In the genomic region with DNA sequence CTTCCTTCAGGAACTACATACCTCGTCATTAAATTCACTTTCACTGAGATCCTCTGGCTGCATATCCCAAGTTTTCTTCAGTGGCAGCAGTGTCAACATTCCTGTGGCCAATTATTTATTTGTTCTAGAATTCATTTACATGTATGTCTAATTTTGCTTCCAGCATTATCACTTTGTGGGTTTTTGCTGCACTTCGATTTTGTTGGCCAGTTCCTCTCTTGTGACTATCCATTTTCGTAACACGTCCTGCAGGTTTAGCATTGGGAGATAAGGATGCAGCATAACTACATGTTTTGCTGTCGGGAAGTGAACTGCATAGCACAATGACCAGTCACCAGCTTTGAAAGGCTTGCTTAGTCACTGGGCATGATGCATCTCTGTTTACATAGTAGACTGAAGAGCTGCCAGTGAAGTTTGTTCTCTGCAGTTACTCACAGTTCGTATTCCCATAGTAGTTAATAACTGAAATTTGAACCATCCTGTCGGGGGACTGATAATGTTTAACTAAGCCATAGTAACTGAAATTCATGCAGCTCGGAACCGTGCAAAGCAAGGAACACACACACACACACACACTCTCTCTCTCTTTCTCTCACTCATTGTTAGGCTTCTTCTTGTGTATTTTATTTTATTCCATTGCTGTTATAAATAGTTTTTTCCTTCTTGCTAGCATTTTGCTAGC, we compare ENCODE assay signal across 8 cellular contexts. TPM values are rescaled to one million over a fixed set of nuclear protein-coding genes. Genes with fewer than 3 reads are reported as not detected.
DNase-seq lines count a peak whose midpoint lies in the region; ATAC-seq, FAIRE-seq and TF ChIP-seq lines count a peak whose summit lies in the region.

No MANE protein-coding gene starts in this region.

- H3K27me3 ChIP-seq in IMR-90 (ENCODE audit: control insufficient read depth, insufficient read depth, low read length) (no peaks in the 10 kb centered on the region), right atrium auricular region (no peaks in the 10 kb centered on the region)

- H4K8ac ChIP-seq in IMR-90 (ENCODE audit: low read depth in 2 of 2, low read length in 2 of 2) = peak overlapping the region in 1 of 2 experiments; percentile 78; a peak in 2 of 4 replicates

- peak overlapping the region; percentile 72; the same call in 1 of the 2 replicates for H3K18ac ChIP-seq in IMR-90 (ENCODE audit: low read depth, low read length)

- peak overlapping the region; percentile 33 for H3K56ac ChIP-seq in IMR-90 (ENCODE audit: extremely low read depth, insufficient read depth, low read length)

- TF ChIP-seq CTCF in IMR-90 (conservative IDR thresholded peaks at IDR 0.05; ENCODE audit: low read depth, low read length) (no peak), VCaP (conservative IDR thresholded peaks at IDR 0.05) (no peak), right atrium auricular region (IDR thresholded peaks at IDR 0.05) (no peak)

- peak overlapping the region; percentile 63; the same call in 1 of the 2 replicates for H2BK20ac ChIP-seq in IMR-90 (ENCODE audit: low read depth, low read length)

- H3K9me1 ChIP-seq in IMR-90 (ENCODE audit: insufficient read depth, low read length) = peaks cover 14% of the 10 kb centered on the region

- ATAC-seq in IMR-90 (ENCODE audit: low read depth) (peak; percentile 94), GM19467 (IDR thresholded peaks at IDR 0.05; ENCODE audit: unreplicated experiment) (no peak)

- no peak overlapping the region for H2AFZ ChIP-seq in IMR-90 (replicated peaks; ENCODE audit: low read length, poor library complexity)

- no peak for TF ChIP-seq POLR2A in IMR-90 (IDR thresholded peaks at IDR 0.05; ENCODE audit: low read depth, low read length)

- peaks cover 17 to 50% of the 10 kb centered on the region in 2 experiments for H3K79me1 ChIP-seq in IMR-90 (ENCODE audit: low read depth in 1 of 2, low read length in 2 of 2)

- H2AK5ac ChIP-seq in IMR-90 (ENCODE audit: low read depth, low read length) = no peak overlapping the region

- H3K4ac ChIP-seq in IMR-90 (ENCODE audit: low read depth, low read length) = peak overlapping the region; percentile 66; the same call in 1 of the 2 replicates

- dilution Hi-C loops in IMR-90 (cut with HindIII; ENCODE audit: low sequenced_read_pairs, unreplicated experiment) = no loop called here

- peak overlapping the region; percentile 90 for H2BK5ac ChIP-seq in IMR-90 (ENCODE audit: low read depth, low read length, poor library complexity, severe bottlenecking)

- H2AK9ac ChIP-seq in IMR-90 (replicated peaks; ENCODE audit: low read depth, low read length, poor library complexity) = no peak overlapping the region

- H3K27ac ChIP-seq in IMR-90 (ENCODE audit: insufficient read depth, low read length) (peak overlapping the region; percentile 95), VCaP (peak overlapping the region; percentile 73), right atrium auricular region (peak overlapping the region; percentile 46 to 76)

- POLR2A ChIA-PET in IMR-90 (lab: Charles Lee; ENCODE audit: unreplicated experiment) = no interaction called here

- peak overlapping the region; percentile 67; the same call in 1 of the 2 replicates for H3K4me2 ChIP-seq in IMR-90 (ENCODE audit: low read depth, low read length)

- no peak overlapping the region for H3K9ac ChIP-seq in IMR-90 (ENCODE audit: low read depth, low read length)

- H3K9me3 ChIP-seq in IMR-90 (ENCODE audit: control insufficient read depth, insufficient read depth, low read length) = peaks cover 3% of the 10 kb centered on the region; the same call in 1 of the 2 replicates
- H3K9me3 ChIP-seq in right atrium auricular region = no peaks in the 10 kb centered on the region

- peaks cover 14% of the 10 kb centered on the region for H3K4me1 ChIP-seq in IMR-90 (ENCODE audit: control insufficient read depth, insufficient read depth, low read length)
- H3K4me1 ChIP-seq in right atrium auricular region = peaks cover 0 to 19% of the 10 kb centered on the region in 2 donors

- no peak for TF ChIP-seq RAD21 in IMR-90 (IDR thresholded peaks at IDR 0.05; ENCODE audit: low read length)

- H2BK120ac ChIP-seq in IMR-90 (ENCODE audit: low read depth, low read length) = peak overlapping the region; percentile 81; the same call in 1 of the 2 replicates

- no TSS peak for BruUV-seq in IMR-90 (replicated peaks; lab: Mats Ljungman, UMichigan)

- DNase-seq in IMR-90 (peak; percentile 100), right atrium auricular region (ENCODE audit: low spot score) (peak; percentile 68), stromal cell of bone marrow (ENCODE audit: low read depth) (peak; percentile 96), frontal cortex (ENCODE audit: low spot score in 2 of 2) (no peak)
- no peak for DNase-seq in stimulated activated CD8-positive, alpha-beta memory T cell treated with anti-CD3 and anti-CD28 coated beads, Interleukin-4, amount 100 ng/mL, for 48 hours
- no peak for DNase-seq in activated naive CD4-positive, alpha-beta T cell (lab: John Stamatoyannopoulos, UW)

- in situ Hi-C loops in IMR-90 (cut with MboI; ENCODE audit: low sequenced_read_pairs) = loop anchor here (25.0 kb wide), 1 partner anchor 1036 kb away; a partner anchor contains a TSS

- no peak overlapping the region for H3K14ac ChIP-seq in IMR-90 (replicated peaks; ENCODE audit: low read depth, low read length)

- intact Hi-C loops in IMR-90 (cut with micrococcal nuclease) = loop anchor here (1.0 to 2.0 kb wide), 2 partner anchors 23 to 32 kb away; a partner anchor contains a TSS

- FAIRE-seq in frontal cortex (lab: Jason Lieb, UNC) = no peak

- H4K5ac ChIP-seq in IMR-90 (ENCODE audit: low read depth, low read length) = peak overlapping the region; percentile 23; the same call in 1 of the 2 replicates

- peaks cover 7% of the 10 kb centered on the region; the same call in 1 of the 2 replicates for H4K20me1 ChIP-seq in IMR-90 (ENCODE audit: insufficient read depth, low read length)

- H3K4me3 ChIP-seq in IMR-90 (ENCODE audit: insufficient read depth, low read depth, low read length) = no peak overlapping the region; the same call in 1 of the 2 replicates
- no peak overlapping the region for H3K4me3 ChIP-seq in right atrium auricular region

- H2BK15ac ChIP-seq in IMR-90 (ENCODE audit: low read depth, low read length) = no peak overlapping the region

- CTCF ChIA-PET in IMR-90 (lab: Yijun Ruan, JAX) = interaction anchor here (1.1 to 1.5 kb wide), 2 partner anchors 16 to 37 kb away, joined by 4 to 5 read pairs; no protein-coding TSS in a partner anchor

- H4K91ac ChIP-seq in IMR-90 (ENCODE audit: insufficient read depth, low read depth, low read length) = no peak overlapping the region

- peak overlapping the region; percentile 55; the same call in 1 of the 2 replicates for H3K23ac ChIP-seq in IMR-90 (ENCODE audit: low read depth, low read length)

- 0% methylated on average over 1 of the region's 9 CpGs; no CpG with 5 or more reads in 1 of the 2 experiments for WGBS in IMR-90 (ENCODE audit: extremely low coverage in 2 of 2, insufficient read length in 1 of 2), 2 experiments

- H3K36me3 ChIP-seq in IMR-90 (ENCODE audit: control insufficient read depth, insufficient read depth, low read length) (peaks cover 17% of the 10 kb centered on the region), right atrium auricular region (peaks cover 32% of the 10 kb centered on the region)

TF ChIP-seq in IMR-90, 13 proteins besides CTCF, POLR2A, EP300 and RAD21 (continues in another document):
- TF ChIP-seq MAFK (IDR thresholded peaks at IDR 0.05; ENCODE audit: low read depth, low read length) (no peak), CHD1 (IDR thresholded peaks at IDR 0.05; ENCODE audit: low read depth, low read length) (no peak), SMC3 (IDR thresholded peaks at IDR 0.05; ENCODE audit: low read depth, low read length) (no peak), RFX5 (IDR thresholded peaks at IDR 0.05; ENCODE audit: low read depth, low read length) (no peak), NFE2L2 (IDR thresholded peaks at IDR 0.05; ENCODE audit: low read depth, low read length) (peak; percentile 90), CEBPB (IDR thresholded peaks at IDR 0.05; ENCODE audit: low read depth, low read length) (peak; percentile 72; the same call in 1 of the 2 replicates), FOS (IDR thresholded peaks at IDR 0.05; ENCODE audit: low read depth, low read length) (peak; percentile 100), RCOR1 (IDR thresholded peaks at IDR 0.05; ENCODE audit: insufficient replicate concordance, low read length) (no peak), MXI1 (IDR thresholded peaks at IDR 0.05; ENCODE audit: borderline replicate concordance, low read depth, low read length) (0 out of 2 replicates have a peak, but pooled peaks have one; percentile 51)
- TF ChIP-seq, protein P1, sequence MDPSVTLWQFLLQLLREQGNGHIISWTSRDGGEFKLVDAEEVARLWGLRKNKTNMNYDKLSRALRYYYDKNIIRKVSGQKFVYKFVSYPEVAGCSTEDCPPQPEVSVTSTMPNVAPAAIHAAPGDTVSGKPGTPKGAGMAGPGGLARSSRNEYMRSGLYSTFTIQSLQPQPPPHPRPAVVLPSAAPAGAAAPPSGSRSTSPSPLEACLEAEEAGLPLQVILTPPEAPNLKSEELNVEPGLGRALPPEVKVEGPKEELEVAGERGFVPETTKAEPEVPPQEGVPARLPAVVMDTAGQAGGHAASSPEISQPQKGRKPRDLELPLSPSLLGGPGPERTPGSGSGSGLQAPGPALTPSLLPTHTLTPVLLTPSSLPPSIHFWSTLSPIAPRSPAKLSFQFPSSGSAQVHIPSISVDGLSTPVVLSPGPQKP (IDR thresholded peaks at IDR 0.05; ENCODE audit: borderline replicate concordance, low read depth, low read length) = no peak
- TF ChIP-seq, protein P2, sequence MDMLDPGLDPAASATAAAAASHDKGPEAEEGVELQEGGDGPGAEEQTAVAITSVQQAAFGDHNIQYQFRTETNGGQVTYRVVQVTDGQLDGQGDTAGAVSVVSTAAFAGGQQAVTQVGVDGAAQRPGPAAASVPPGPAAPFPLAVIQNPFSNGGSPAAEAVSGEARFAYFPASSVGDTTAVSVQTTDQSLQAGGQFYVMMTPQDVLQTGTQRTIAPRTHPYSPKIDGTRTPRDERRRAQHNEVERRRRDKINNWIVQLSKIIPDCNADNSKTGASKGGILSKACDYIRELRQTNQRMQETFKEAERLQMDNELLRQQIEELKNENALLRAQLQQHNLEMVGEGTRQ (IDR thresholded peaks at IDR 0.05; ENCODE audit: low read depth, low read length) = peak; percentile 25; the same call in 1 of the 2 replicates

RNA-seq across cellular contexts. Expression of a gene that starts 28.3 kb away (rescaled TPM):
- total RNA-seq in IMR-90 (2012; rRNA removed) (15.0 and 19.9 TPM in 2 replicates), right atrium auricular region (10 to 100 TPM in 1 of 2 donors, 1 to 10 TPM in 1; 9.0 to 12.7 TPM), frontal cortex (24.1 TPM)
- 8.4 and 9.6 TPM in 2 replicates for polyA plus RNA-seq in IMR-90 (2012; rRNA removed)
- polyA plus RNA-seq in IMR-90 (2012; cell fraction: cytosol; rRNA removed) = 1.7 and 2.7 TPM in 2 replicates
- polyA plus RNA-seq in IMR-90 (2012; cell fraction: nucleus; rRNA removed; ENCODE audit: low replicate concordance) = 1.6 and 15.2 TPM in 2 replicates

RNA-seq across cellular contexts. Expression of a gene that starts 31.8 kb away (rescaled TPM):
- total RNA-seq in IMR-90 (2012; rRNA removed) (29.6 and 36.4 TPM in 2 replicates), right atrium auricular region (10 to 100 TPM in 1 of 2 donors, 1 to 10 TPM in 1; 3.7 to 14.6 TPM), frontal cortex (28.9 TPM)
- 33.2 and 36.5 TPM in 2 replicates for polyA plus RNA-seq in IMR-90 (2012; rRNA removed)
- 23.2 and 23.4 TPM in 2 replicates for polyA plus RNA-seq in IMR-90 (2012; cell fraction: cytosol; rRNA removed)
- 125 and 193 TPM in 2 replicates for polyA plus RNA-seq in IMR-90 (2012; cell fraction: nucleus; rRNA removed; ENCODE audit: low replicate concordance)

Comparison
In these comparisons a context has a peak if more than half of its experiments do, and no peak if none do; other contexts are left out.
1. DNase-seq: peak in IMR-90 (single experiment), right atrium auricular region (single experiment) and stromal cell of bone marrow (single experiment); none in stimulated activated CD8-positive, alpha-beta memory T cell treated with anti-CD3 and anti-CD28 coated beads, Interleukin-4, amount 100 ng/mL, for 48 hours (single experiment), frontal cortex (0 of 2) and activated naive CD4-positive, alpha-beta T cell (0 of 4).
2. Peak in every context shown above with its lines, with median percentiles within 50 percentile points of each other: H3K27ac ChIP-seq.